8 cellular contexts compared by ENCODE assay signal in the genomic region with DNA sequence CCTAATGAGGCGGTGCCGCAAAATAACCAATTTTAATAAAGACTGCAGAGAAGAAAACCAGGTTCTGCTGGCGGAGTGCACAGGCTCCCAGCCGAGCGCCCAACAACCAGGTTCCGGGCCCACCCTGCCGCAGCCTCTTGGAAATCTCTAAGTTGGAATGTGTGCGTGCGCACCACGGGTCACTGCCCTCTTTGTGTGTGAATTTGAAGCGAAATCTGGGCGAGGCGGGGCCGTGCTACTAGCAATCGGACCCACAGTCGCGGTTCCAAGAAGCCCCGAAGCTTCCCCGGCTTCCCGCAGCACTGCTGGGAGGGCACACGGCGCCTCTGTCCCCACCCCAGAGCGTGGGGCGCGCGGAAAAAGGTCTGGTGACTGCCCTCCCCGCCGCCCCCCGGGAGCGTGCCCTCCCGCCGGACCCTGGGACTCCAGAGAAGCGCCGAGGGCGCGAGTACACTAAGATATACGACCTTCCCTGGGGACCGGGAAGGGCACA. TPM values are rescaled to one million over a fixed set of nuclear protein-coding genes. Genes with fewer than 3 reads are reported as not detected.
A peak's percentile ranks its signal among the peaks of the same experiment; 100 is the strongest.
DNase-seq lines count a peak whose midpoint lies in the region; ATAC-seq and TF ChIP-seq lines count a peak whose summit lies in the region.

No MANE protein-coding gene starts in this region.

- peak overlapping the region; percentile 98 for H3K9ac ChIP-seq in SK-N-SH

- H3K36me3 Mint-ChIP-seq in MCF 10A (ENCODE audit: insufficient read depth, unreplicated experiment), result peaks cover 24% of the 10 kb centered on the region
- H3K36me3 Mint-ChIP-seq in immature natural killer cell, result peaks cover 4 to 11% (median 5%) of the 10 kb centered on the region in 3 donors

- DNase-seq in SK-N-SH, result peak; percentile 78
- peak; percentile 71 for DNase-seq in MCF 10A (ENCODE audit: unreplicated experiment)
- no peak for DNase-seq in immature natural killer cell
- peak; percentile 92 for DNase-seq in spleen

- H3K4me3 Mint-ChIP-seq in MCF 10A (ENCODE audit: unreplicated experiment) (peak overlapping the region; percentile 82), immature natural killer cell (peak overlapping the region; percentile 92 to 99 (median 95))

- peak overlapping the region; percentile 46 for H2AFZ ChIP-seq in ACC112 (ENCODE audit: low read length, unreplicated experiment)
- H2AFZ ChIP-seq in SK-N-SH (ENCODE audit: low read depth), result peak overlapping the region; percentile 98

- H3K4me2 ChIP-seq in SK-N-SH, result peak overlapping the region; percentile 92

- peaks cover 23% of the 10 kb centered on the region for H3F3A ChIP-seq in SK-N-SH (replicated peaks; ENCODE audit: insufficient read depth)

- H3K27ac Mint-ChIP-seq in MCF 10A (ENCODE audit: low read depth, unreplicated experiment), result peak overlapping the region; percentile 75
- H3K27ac Mint-ChIP-seq in immature natural killer cell, result peak overlapping the region; percentile 89 to 96 (median 94)

- H3K79me2 ChIP-seq in ACC112 (ENCODE audit: control insufficient read depth, insufficient read depth, low read length, unreplicated experiment) (peaks cover 28% of the 10 kb centered on the region), SK-N-SH (ENCODE audit: insufficient read depth) (peaks cover 20% of the 10 kb centered on the region)

- TF ChIP-seq CTCF in SK-N-SH (IDR thresholded peaks at IDR 0.05), result no peak
- TF ChIP-seq CTCF in MCF 10A (IDR thresholded peaks at IDR 0.05; ENCODE audit: unreplicated experiment), result no peak
- TF ChIP-seq CTCF in spleen (IDR thresholded peaks at IDR 0.05 in 8 of 11, conservative IDR thresholded peaks at IDR 0.05 in 3 of 11), result no peak

- ATAC-seq in GM18511 (IDR thresholded peaks at IDR 0.05; ENCODE audit: unreplicated experiment) (peak; percentile 31), HG03159 (IDR thresholded peaks at IDR 0.05; ENCODE audit: unreplicated experiment) (peak; percentile 25), GM21390 (IDR thresholded peaks at IDR 0.05; ENCODE audit: unreplicated experiment) (no peak)

- TF ChIP-seq RAD21 in SK-N-SH (IDR thresholded peaks at IDR 0.05; ENCODE audit: low read length), result no peak

- CTCF ChIA-PET in SK-N-SH (lab: Yijun Ruan, JAX) (interaction anchor here (0.9 to 1.4 kb wide), 3 partner anchors 19 to 207 kb away, joined by 3 to 4 read pairs (median 3); no protein-coding TSS in a partner anchor), MCF 10A (lab: Yijun Ruan, JAX) (interaction anchor here (0.7 kb wide), 1 partner anchor 17 kb away, joined by 3 read pairs; no protein-coding TSS in a partner anchor)

- H3K9me2 ChIP-seq in SK-N-SH, result no peaks in the 10 kb centered on the region

- no peaks in the 10 kb centered on the region for H3K9me3 Mint-ChIP-seq in MCF 10A (ENCODE audit: unreplicated experiment)
- no peaks in the 10 kb centered on the region for H3K9me3 Mint-ChIP-seq in immature natural killer cell

- TF ChIP-seq POLR2A in spleen (IDR thresholded peaks at IDR 0.05), result peak in 1 of 3 donors; percentile 53

- TSS peak; percentile 49 for BruUV-seq in MCF 10A (replicated peaks; lab: Mats Ljungman, UMichigan)

- 0% methylated on average over 15 of the region's 38 CpGs for WGBS in SK-N-SH (ENCODE audit: low lambda C conversion rate)
- 0 to 2% (median 1%) methylated on average over 14 to 38 of the region's 38 CpGs for WGBS in spleen, 5 donors

- H3K27ac ChIP-seq in ACC112 (ENCODE audit: low read depth, low read length) (peak overlapping the region; percentile 82), SK-N-SH (ENCODE audit: low read depth in 2 of 2, low read length in 1 of 2) (peak overlapping the region; percentile 82 to 94), spleen (peak overlapping the region; percentile 94 to 100 (median 100))

- H3K36me3 ChIP-seq in ACC112 (ENCODE audit: insufficient read depth, low read length) (no peaks in the 10 kb centered on the region), SK-N-SH (replicated peaks in 1 of 2; ENCODE audit: control insufficient read depth in 1 of 2, insufficient read depth in 2 of 2, low read length in 1 of 2) (no peaks in the 10 kb centered on the region), spleen (peaks cover 0 to 17% (median 0%) of the 10 kb centered on the region in 6 donors)

- H3K4me3 ChIP-seq in ACC112 (ENCODE audit: low read depth, low read length), result peak overlapping the region; percentile 88
- peak overlapping the region; percentile 84 to 94 for H3K4me3 ChIP-seq in SK-N-SH (ENCODE audit: low read depth in 2 of 2, low read length in 1 of 2)
- H3K4me3 ChIP-seq in spleen, result peak overlapping the region; percentile 78 to 100 (median 98)

- H3K27me3 Mint-ChIP-seq in MCF 10A (ENCODE audit: insufficient read depth, unreplicated experiment) (no peaks in the 10 kb centered on the region), immature natural killer cell (ENCODE audit: low read depth in 3 of 3) (peaks cover 20 to 37% (median 23%) of the 10 kb centered on the region in 3 donors)

- H3K4me1 Mint-ChIP-seq in MCF 10A (ENCODE audit: insufficient read depth, unreplicated experiment) (peaks cover 35% of the 10 kb centered on the region), immature natural killer cell (peaks cover 39 to 47% of the 10 kb centered on the region in 2 donors)

- H4K20me1 ChIP-seq in SK-N-SH (ENCODE audit: insufficient read depth), result no peaks in the 10 kb centered on the region

- H3K27me3 ChIP-seq in ACC112 (ENCODE audit: insufficient read depth, low read length), result no peaks in the 10 kb centered on the region
- H3K27me3 ChIP-seq in SK-N-SH (ENCODE audit: insufficient read depth), result no peaks in the 10 kb centered on the region
- no peaks in the 10 kb centered on the region for H3K27me3 ChIP-seq in spleen (replicated peaks in 1 of 7)

- no peak for TF ChIP-seq EP300 in SK-N-SH (IDR thresholded peaks at IDR 0.05; ENCODE audit: borderline replicate concordance in 1 of 2, low read depth in 1 of 2, low read length in 1 of 2)

- intact Hi-C loops in MCF 10A (cut with micrococcal nuclease) (loop anchor here (5.0 kb wide), 1 partner anchor 99 kb away; no protein-coding TSS in a partner anchor), spleen (cut with DNase I; ENCODE audit: low total_unique reads) (loop anchor here (10.0 kb wide), 1 partner anchor 91 kb away; no protein-coding TSS in a partner anchor)

- POLR2A ChIA-PET in SK-N-SH (lab: Yijun Ruan, JAX), result interaction anchor here (0.9 to 1.2 kb wide), 3 partner anchors 10 to 22 kb away, joined by 3 to 4 read pairs (median 3); no protein-coding TSS in a partner anchor
- POLR2A ChIA-PET in MCF 10A (lab: Yijun Ruan, JAX), result interaction anchor here (1.1 to 9.2 kb wide), 7 partner anchors 10 to 60 kb away, joined by 3 to 95 read pairs (median 4); no protein-coding TSS in a partner anchor

- peaks cover 33% of the 10 kb centered on the region for H3K4me1 ChIP-seq in ACC112 (ENCODE audit: control insufficient read depth, insufficient read depth, low read length, unreplicated experiment)
- H3K4me1 ChIP-seq in SK-N-SH (ENCODE audit: control insufficient read depth in 1 of 2, insufficient read depth in 2 of 2, low read depth in 1 of 2, low read length in 1 of 2), result peaks cover 22% of the 10 kb centered on the region in 2 experiments; a peak in 3 of 4 replicates
- H3K4me1 ChIP-seq in spleen, result peaks cover 24 to 81% (median 60%) of the 10 kb centered on the region in 6 donors

- H3K9me3 ChIP-seq in SK-N-SH, result no peaks in the 10 kb centered on the region
- H3K9me3 ChIP-seq in spleen, result no peaks in the 10 kb centered on the region

TF ChIP-seq in SK-N-SH, 30 proteins besides CTCF, POLR2A, EP300 and RAD21:
- peak; percentile 39; the same call in 1 of the 2 replicates for TF ChIP-seq NRF1 (IDR thresholded peaks at IDR 0.05; ENCODE audit: low read depth, low read length)
- TF ChIP-seq, protein P1, sequence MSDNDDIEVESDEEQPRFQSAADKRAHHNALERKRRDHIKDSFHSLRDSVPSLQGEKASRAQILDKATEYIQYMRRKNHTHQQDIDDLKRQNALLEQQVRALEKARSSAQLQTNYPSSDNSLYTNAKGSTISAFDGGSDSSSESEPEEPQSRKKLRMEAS (IDR thresholded peaks at IDR 0.05; ENCODE audit: low read depth), result peak; percentile 12
- no peak for TF ChIP-seq NFIC (IDR thresholded peaks at IDR 0.05; ENCODE audit: borderline replicate concordance)
- TF ChIP-seq TEAD4 (IDR thresholded peaks at IDR 0.05; ENCODE audit: borderline replicate concordance, insufficient read depth), result no peak
- no peak for TF ChIP-seq ELF1 (IDR thresholded peaks at IDR 0.05)

RNA-seq across cellular contexts. Expression of a gene that starts 0.7 kb away (rescaled TPM):
- 3.7 and 6.0 TPM in 2 replicates for polyA plus RNA-seq in SK-N-SH (2012; rRNA removed)
- 3.9 and 4.4 TPM in 2 replicates for polyA plus RNA-seq in SK-N-SH (2012; cell fraction: cytosol; rRNA removed)
- 10.2 and 18.1 TPM in 2 replicates for polyA plus RNA-seq in SK-N-SH (2012; cell fraction: nucleus; rRNA removed)
- total RNA-seq in MCF 10A (2022), result 1.5 and 2.2 TPM in 2 replicates
- 100 to 1,000 TPM in 2 of 3 donors, 10 to 100 TPM in 1; 62.9 to 154 (median 151) TPM for polyA plus RNA-seq in immature natural killer cell
- total RNA-seq in spleen, result 10 to 100 TPM; 36.2 to 84.3 (median 61.8) TPM
- 10 to 100 TPM; 24.8 to 38.1 (median 28.5) TPM for polyA plus RNA-seq in spleen

Comparison
In these comparisons a context has a peak if more than half of its experiments do, and no peak if none do; other contexts are left out.
1. DNase-seq: peak in SK-N-SH (single experiment), MCF 10A (single experiment) and spleen (single experiment); none in immature natural killer cell (0 of 3).
2. Peak in every context shown above with its lines, with median percentiles within 50 percentile points of each other: H3K27ac ChIP-seq and H3K4me3 ChIP-seq.